In the genomic region with DNA sequence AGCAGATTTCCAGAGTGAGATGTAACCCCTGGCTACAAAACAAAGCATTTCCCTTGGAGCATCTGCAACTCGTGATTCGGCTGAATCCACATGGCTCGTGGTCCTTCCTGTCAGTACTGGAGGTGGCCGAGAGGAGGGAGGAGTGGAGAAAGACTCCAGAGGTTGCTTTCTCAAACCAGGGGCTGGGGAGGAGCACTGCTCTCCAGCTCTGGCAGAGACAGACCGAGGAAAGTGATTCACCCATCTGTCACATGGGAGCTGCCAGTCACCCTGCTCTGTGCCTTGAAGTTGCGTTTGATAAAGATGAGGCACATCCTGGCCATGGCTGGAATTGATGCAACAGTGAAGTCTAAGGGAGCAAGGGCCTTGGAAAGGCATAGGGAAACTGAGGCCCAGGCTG, we compare ENCODE assay signal across 15 cellular contexts.
DNase-seq lines count a peak whose midpoint lies in the region; ATAC-seq and TF ChIP-seq lines count a peak whose summit lies in the region.
"Had no signal": no experiment of that assay in that cellular context is flagged by ENCODE, and none has a peak within 500 bp of the region (broad histone marks: within the 10 kb centered on the region; RNA-seq: fewer than 3 reads in every experiment).

No MANE protein-coding gene starts in this region.

- no peak for ATAC-seq in aorta (ENCODE audit: low FRiP score)
- ATAC-seq: activated CD4-positive, CD25-positive, alpha-beta regulatory T cell treated with anti-CD3 and anti-CD28 coated beads, Interleukin-2, amount 50 U/mL, for 24 hours; activated naive CD8-positive, alpha-beta T cell treated with anti-CD3 and anti-CD28 coated beads, Interleukin-2, amount 50 U/mL, for 24 hours; lower lobe of right lung had no signal

- H3K4me1 Mint-ChIP-seq in MCF 10A (ENCODE audit: insufficient read depth, unreplicated experiment) = no peaks in the 10 kb centered on the region
- H3K4me1 Mint-ChIP-seq: activated naive CD8-positive, alpha-beta T cell treated with anti-CD3 and anti-CD28 coated beads, Interleukin-2, amount 50 U/mL, for 24 hours had no signal

- DNase-seq in MCF 10A (ENCODE audit: unreplicated experiment) (peak; percentile 45), breast epithelium (ENCODE audit: low spot score in 2 of 2) (no peak), SW 1271 (lab: John Stamatoyannopoulos, UW) (peak; percentile 25 to 26), fibroblast of peridontal ligament (ENCODE audit: extremely low read depth) (peak; percentile 53), vagina (ENCODE audit: extremely low spot score in 2 of 2) (no peak), SKM-1 (lab: John Stamatoyannopoulos, UW; ENCODE audit: unreplicated experiment) (no peak), OCI-M2 (lab: John Stamatoyannopoulos, UW; ENCODE audit: unreplicated experiment) (no peak), aorta (no peak)
- DNase-seq: activated naive CD8-positive, alpha-beta T cell treated with anti-CD3 and anti-CD28 coated beads, Interleukin-2, amount 50 U/mL, for 24 hours; lower lobe of right lung; NCI-H1105 treated with DMSO at 0.1 percent for 48 hours; NCI-H774; spleen had no signal

- peaks cover 7% of the 10 kb centered on the region for H3K36me3 Mint-ChIP-seq in MCF 10A (ENCODE audit: insufficient read depth, unreplicated experiment)

- H3K4me3 ChIP-seq in breast epithelium (no peak overlapping the region), vagina (no peak overlapping the region), aorta (ENCODE audit: low read length in 2 of 2) (no peak overlapping the region)
- H3K4me3 ChIP-seq: hepatocyte, lower lobe of right lung, spleen had no signal

- no peaks in the 10 kb centered on the region for H3K4me1 ChIP-seq in breast epithelium
- H3K4me1 ChIP-seq in vagina = peaks cover 27% of the 10 kb centered on the region
- no peaks in the 10 kb centered on the region for H3K4me1 ChIP-seq in aorta (ENCODE audit: control insufficient read depth in 1 of 2, insufficient read depth in 2 of 2, low read length in 2 of 2)
- H3K4me1 ChIP-seq: lower lobe of right lung had no signal

- intact Hi-C loops in MCF 10A (cut with micrococcal nuclease) = no loop called here
- intact Hi-C loops in breast epithelium (cut with DNase I; ENCODE audit: low total_unique reads) = no loop called here
- intact Hi-C loops in vagina (cut with DNase I) = no loop called here
- intact Hi-C loops in aorta (cut with DNase I) = no loop called here

- H3K27me3 ChIP-seq in breast epithelium (no peaks in the 10 kb centered on the region), vagina (no peaks in the 10 kb centered on the region), aorta (ENCODE audit: control insufficient read depth in 1 of 2, insufficient read depth in 2 of 2, low read length in 1 of 2) (no peaks in the 10 kb centered on the region)
- H3K27me3 ChIP-seq: hepatocyte had no signal

- no peak for TF ChIP-seq CTCF in MCF 10A (IDR thresholded peaks at IDR 0.05; ENCODE audit: unreplicated experiment)
- no peak for TF ChIP-seq CTCF in breast epithelium (IDR thresholded peaks at IDR 0.05)
- TF ChIP-seq CTCF in vagina (IDR thresholded peaks at IDR 0.05) = no peak

- POLR2A ChIA-PET in MCF 10A (lab: Yijun Ruan, JAX) = interaction anchor here (0.6 kb wide), 1 partner anchor 1647 kb away, joined by 3 read pairs; no protein-coding TSS in a partner anchor

- H3K36me3 ChIP-seq in breast epithelium (no peaks in the 10 kb centered on the region), vagina (no peaks in the 10 kb centered on the region), aorta (ENCODE audit: control insufficient read depth in 1 of 2, insufficient read depth in 2 of 2, low read length in 1 of 2) (peaks cover 0 to 2% of the 10 kb centered on the region in 2 donors)
- H3K36me3 ChIP-seq: lower lobe of right lung, spleen had no signal

- BruUV-seq in MCF 10A (replicated peaks; lab: Mats Ljungman, UMichigan) = no TSS peak

- H3K9me3 ChIP-seq in breast epithelium (no peaks in the 10 kb centered on the region), vagina (no peaks in the 10 kb centered on the region), aorta (ENCODE audit: control insufficient read depth, low read length) (no peaks in the 10 kb centered on the region)
- H3K9me3 ChIP-seq: lower lobe of right lung, spleen had no signal

- CTCF ChIA-PET in MCF 10A (lab: Yijun Ruan, JAX) = no interaction called here

- no peak overlapping the region for H3K4me3 Mint-ChIP-seq in MCF 10A (ENCODE audit: unreplicated experiment)
- H3K4me3 Mint-ChIP-seq: activated naive CD8-positive, alpha-beta T cell treated with anti-CD3 and anti-CD28 coated beads, Interleukin-2, amount 50 U/mL, for 24 hours had no signal

- H3K27ac Mint-ChIP-seq in MCF 10A (ENCODE audit: low read depth, unreplicated experiment) = no peak overlapping the region
- H3K27ac Mint-ChIP-seq: activated naive CD8-positive, alpha-beta T cell treated with anti-CD3 and anti-CD28 coated beads, Interleukin-2, amount 50 U/mL, for 24 hours had no signal

- 77 to 87% methylated on average over 6 of the region's 6 CpGs for WGBS in aorta, 2 donors

- no peaks in the 10 kb centered on the region for H3K9me3 Mint-ChIP-seq in MCF 10A (ENCODE audit: unreplicated experiment)
- H3K9me3 Mint-ChIP-seq: activated naive CD8-positive, alpha-beta T cell treated with anti-CD3 and anti-CD28 coated beads, Interleukin-2, amount 50 U/mL, for 24 hours had no signal

- TF ChIP-seq POLR2A in breast epithelium (IDR thresholded peaks at IDR 0.05) (no peak), vagina (IDR thresholded peaks at IDR 0.05) (no peak)

- H3K27ac ChIP-seq in breast epithelium (peak overlapping the region in 1 of 2 donors; percentile 55), vagina (peak overlapping the region; percentile 52), aorta (ENCODE audit: low read depth in 1 of 2, low read length in 2 of 2) (no peak overlapping the region)
- H3K27ac ChIP-seq: hepatocyte, lower lobe of right lung, spleen had no signal

- H3K27me3 Mint-ChIP-seq in MCF 10A (ENCODE audit: insufficient read depth, unreplicated experiment) = no peaks in the 10 kb centered on the region

Comparison
In these comparisons a context has a peak if more than half of its experiments do, and no peak if none do; other contexts are left out.
1. DNase-seq: peak in MCF 10A (single experiment), SW 1271 (2 of 2) and fibroblast of peridontal ligament (single experiment); none in breast epithelium (0 of 2), vagina (0 of 2), SKM-1 (single experiment), OCI-M2 (single experiment) and aorta (0 of 2).